ENCODE assay signal across 15 cellular contexts in the genomic region with DNA sequence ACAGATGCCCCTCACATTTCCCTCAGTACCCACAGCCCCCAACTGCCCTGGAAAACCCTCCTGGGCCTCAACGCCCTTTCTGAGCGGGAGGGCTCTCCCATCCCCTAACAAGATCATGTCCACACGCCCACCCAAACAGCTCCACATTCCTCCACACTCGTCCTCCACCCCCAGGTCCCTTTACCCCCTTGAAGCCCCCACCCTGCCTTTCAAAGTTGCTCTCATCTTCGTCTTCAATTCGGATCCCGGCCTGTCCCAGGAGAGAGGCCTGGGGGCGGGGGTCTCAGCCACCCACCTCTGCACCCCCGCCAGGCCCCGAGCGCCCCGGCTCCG. TPM values are rescaled to one million over a fixed set of nuclear protein-coding genes. Genes with fewer than 3 reads are reported as not detected.
DNase-seq lines count a peak whose midpoint lies in the region; FAIRE-seq and TF ChIP-seq lines count a peak whose summit lies in the region.
"Had no signal": no experiment of that assay in that cellular context is flagged by ENCODE, and none has a peak within 500 bp of the region (broad histone marks: within the 10 kb centered on the region; RNA-seq: fewer than 3 reads in every experiment).

No MANE protein-coding gene starts in this region.

- H3K36me3 ChIP-seq in H7 (replicated peaks; ENCODE audit: control insufficient read depth, insufficient read depth, low read length) (no peaks in the 10 kb centered on the region), ascending aorta (no peaks in the 10 kb centered on the region), kidney (ENCODE audit: control insufficient read depth in 1 of 2, insufficient read depth in 2 of 2, low read length in 2 of 2) (peaks cover 2 to 5% of the 10 kb centered on the region in 2 donors)

- no peak for DNase-seq in H7
- no peak for DNase-seq in ascending aorta (ENCODE audit: low spot score in 2 of 2)
- DNase-seq in kidney, result no peak
- DNase-seq in GF-D8 (lab: John Stamatoyannopoulos, UW), result no peak
- no peak for DNase-seq in substantia nigra (lab: John Stamatoyannopoulos, UW)
- no peak for DNase-seq in NCI-H774 (lab: John Stamatoyannopoulos, UW)
- no peak for DNase-seq in cortex of kidney (lab: John Stamatoyannopoulos, UW)
- DNase-seq: activated CD4-positive, CD25-positive, alpha-beta regulatory T cell treated with anti-CD3 and anti-CD28 coated beads, Interleukin-2, amount 50 U/mL, for 72 hours; activated T-cell treated with anti-CD3 and anti-CD28 coated beads, Interleukin-2, amount 50 U/mL, for 24 hours; erythroblast; naive B cell; NCI-H1930; NK-92 treated with Interleukin-12 subunit alpha and Interleukin-12 subunit beta, amount 100 ng/mL, for 24 hours had no signal

- H3K4me3 ChIP-seq in H7 (ENCODE audit: insufficient read depth, low read depth, low read length) (peak overlapping the region; percentile 2; the same call in 1 of the 2 replicates), ascending aorta (peak overlapping the region; percentile 59 to 71), kidney (ENCODE audit: low read length in 2 of 2) (no peak overlapping the region), skin epidermis (peak overlapping the region; percentile 11 to 40 (median 27))

- no peak for FAIRE-seq in kidney (lab: Jason Lieb, UNC)
- FAIRE-seq: GM18507 had no signal

- intact Hi-C loops in ascending aorta (cut with DNase I), result no loop called here
- intact Hi-C loops in kidney (cut with DNase I), result no loop called here

- H3K4me1 ChIP-seq in ascending aorta (peaks cover 0 to 73% of the 10 kb centered on the region in 2 donors), kidney (ENCODE audit: control insufficient read depth in 1 of 2, insufficient read depth in 1 of 2, low read depth in 1 of 2, low read length in 2 of 2) (peaks cover 59 to 66% of the 10 kb centered on the region in 2 donors)

- H3K9me3 ChIP-seq in ascending aorta (no peaks in the 10 kb centered on the region), kidney (ENCODE audit: control insufficient read depth in 1 of 2, low read length in 2 of 2) (no peaks in the 10 kb centered on the region)

- TF ChIP-seq CTCF in ascending aorta (IDR thresholded peaks at IDR 0.05) (no peak), kidney (IDR thresholded peaks at IDR 0.05; ENCODE audit: borderline replicate concordance, extremely low read depth, insufficient read depth) (no peak)

- peak overlapping the region in 1 of 2 donors; percentile 4 for H3K9ac ChIP-seq in kidney (ENCODE audit: low read length in 2 of 2)

- peak overlapping the region; percentile 61 to 74 for H3K27ac ChIP-seq in ascending aorta
- peak overlapping the region; percentile 28 to 39 for H3K27ac ChIP-seq in kidney (ENCODE audit: low read depth in 2 of 2, low read length in 2 of 2)
- H3K27ac ChIP-seq in skin epidermis, result peak overlapping the region in 16 of 21 experiments; percentile 1 to 82 (median 58)
- no peak overlapping the region for H3K27ac ChIP-seq in substantia nigra (ENCODE audit: low read depth, low read length, poor library complexity, severe bottlenecking)

- H3K27me3 ChIP-seq in H7 (ENCODE audit: control insufficient read depth, insufficient read depth, low read length), result peaks cover 99% of the 10 kb centered on the region
- H3K27me3 ChIP-seq in ascending aorta, result no peaks in the 10 kb centered on the region

RNA-seq across cellular contexts. Expression of a gene that starts 14.3 kb away (rescaled TPM):
- total RNA-seq in H7 (2014; rRNA removed; shearing (Covaris generic)), result 0.03 TPM in 1 of 2 replicates, not detected in the other
- total RNA-seq in ascending aorta (20.4 TPM), kidney (22.6 TPM)
- polyA plus RNA-seq in kidney (ENCODE audit: insufficient read depth, low read depth, low replicate concordance), result 4.4 TPM

RNA-seq across cellular contexts. Expression of a gene that starts 18.9 kb away (rescaled TPM):
- 11.8 and 16.1 TPM in 2 replicates for total RNA-seq in H7 (2014; rRNA removed; shearing (Covaris generic))
- 55.3 TPM for total RNA-seq in ascending aorta
- total RNA-seq in kidney, result 61.9 TPM
- 30.7 TPM for polyA plus RNA-seq in kidney (ENCODE audit: insufficient read depth, low read depth, low replicate concordance)

RNA-seq across cellular contexts. Expression of a gene that starts 26.2 kb away (rescaled TPM):
- 4.5 and 6.8 TPM in 2 replicates for total RNA-seq in H7 (2014; rRNA removed; shearing (Covaris generic))
- total RNA-seq in ascending aorta (19.3 TPM), kidney (99.0 TPM)
- 12.1 TPM for polyA plus RNA-seq in kidney (ENCODE audit: insufficient read depth, low read depth, low replicate concordance)

RNA-seq across cellular contexts. Expression of a gene that starts 29.7 kb away (rescaled TPM):
- total RNA-seq in H7 (2014; rRNA removed; shearing (Covaris generic)), result not detected in 2 replicates
- total RNA-seq in ascending aorta, result 0.53 TPM
- 27.0 TPM for total RNA-seq in kidney
- polyA plus RNA-seq in kidney (ENCODE audit: insufficient read depth, low read depth, low replicate concordance), result 12.3 TPM

RNA-seq across cellular contexts. Expression of a gene that starts 33.0 kb away (rescaled TPM):
- total RNA-seq in H7 (2014; rRNA removed; shearing (Covaris generic)), result 4.5 and 6.4 TPM in 2 replicates
- total RNA-seq in ascending aorta (not detected), kidney (not detected)
- not detected for polyA plus RNA-seq in kidney (ENCODE audit: insufficient read depth, low read depth, low replicate concordance)

Comparison
In these comparisons a context has a peak if more than half of its experiments do, and no peak if none do; other contexts are left out.
1. H3K4me3 ChIP-seq: peak in H7 (single experiment), ascending aorta (2 of 2) and skin epidermis (7 of 7); none in kidney (0 of 2).
2. RNA of a gene that starts 14.3 kb away (total RNA-seq): 22.6 TPM in kidney (single experiment) and 20.4 TPM in ascending aorta (single experiment); 0.03 TPM in H7; every median in the first group is over 10 times any median in the second.